Comparison of ENCODE assay signal across 8 cellular contexts in genomic region chr2:86396304-86396785, GRCh38. TPM values are rescaled to one million over a fixed set of nuclear protein-coding genes. Genes with fewer than 3 reads are reported as not detected.
DNase-seq lines count a peak whose midpoint lies in the region; ATAC-seq, FAIRE-seq and TF ChIP-seq lines count a peak whose summit lies in the region.

No MANE protein-coding gene starts in this region.

- H2BK20ac ChIP-seq in H9 (ENCODE audit: low read depth, low read length, poor library complexity, severe bottlenecking): no peak overlapping the region

- H2BK12ac ChIP-seq in H9 (ENCODE audit: insufficient read length, low read depth, low read length): no peak overlapping the region

- H3K4me1 Mint-ChIP-seq in H9: peaks cover 0 to 2% of the 10 kb centered on the region in 2 experiments; a peak in 2 of 4 replicates

- H4K91ac ChIP-seq in H9 (ENCODE audit: insufficient read length, low read depth, low read length): no peak overlapping the region

- no peak overlapping the region for H3T11ph ChIP-seq in H9 (ENCODE audit: low read length)

- peaks cover 4% of the 10 kb centered on the region for H3K27me3 Mint-ChIP-seq in H9 (ENCODE audit: low read depth)

- H2AFZ ChIP-seq in H9 (ENCODE audit: low read length): no peak overlapping the region

- H2BK5ac ChIP-seq in H9 (ENCODE audit: insufficient read length, low read length): no peak overlapping the region

- no peaks in the 10 kb centered on the region for H3K27me3 ChIP-seq in H9 (ENCODE audit: insufficient read depth, low read length)
- no peaks in the 10 kb centered on the region for H3K27me3 ChIP-seq in Panc1 (ENCODE audit: control insufficient read depth, insufficient read depth, low read length)
- no peaks in the 10 kb centered on the region for H3K27me3 ChIP-seq in small intestine (ENCODE audit: control insufficient read depth in 2 of 2, insufficient read depth in 2 of 2, low read length in 2 of 2)
- H3K27me3 ChIP-seq in suprapubic skin: no peaks in the 10 kb centered on the region

- no peak overlapping the region for H3K14ac ChIP-seq in H9 (ENCODE audit: insufficient read depth, low read length)

- CTCF ChIA-PET in Panc1 (lab: Charles Lee): interaction anchor here (0.6 to 1.2 kb wide), 6 partner anchors 19 to 411 kb away, joined by 3 to 5 read pairs (median 4); partner anchors contain the start of gene KDM3A

- H3K18ac ChIP-seq in H9 (ENCODE audit: insufficient read length, low read depth, low read length): no peak overlapping the region

- no peaks in the 10 kb centered on the region for H3K36me3 Mint-ChIP-seq in H9 (ENCODE audit: insufficient read depth in 1 of 3, low read depth in 3 of 3)

- DNase-seq in Ammon's horn (ENCODE audit: low spot score) (peak; percentile 76), H9 (no peak), Panc1 (ENCODE audit: low read depth, low spot score) (peak; percentile 41), fibroblast of mammary gland (ENCODE audit: low read depth) (peak; percentile 35), small intestine (peak; percentile 75), dedifferentiated amniotic fluid mesenchymal stem cell (ENCODE audit: extremely low spot score) (no peak), suprapubic skin (ENCODE audit: low spot score in 2 of 2) (no peak)

- H3K27ac ChIP-seq in H9 (ENCODE audit: insufficient read length, low read depth, low read length) (no peak overlapping the region), Panc1 (ENCODE audit: low read length) (no peak overlapping the region), small intestine (ENCODE audit: low read depth in 1 of 2, low read length in 1 of 2) (no peak overlapping the region), suprapubic skin (no peak overlapping the region)

- H3K23ac ChIP-seq in H9 (ENCODE audit: insufficient read length, low read depth, low read length): no peak overlapping the region

- no peak overlapping the region for H3K4me3 Mint-ChIP-seq in H9

- FAIRE-seq in small intestine (lab: Jason Lieb, UNC): no peak

- WGBS in H9 (ENCODE audit: extremely low coverage, insufficient read length, low lambda C conversion rate): no CpG with 5 or more reads among the region's 6 CpGs
- WGBS in small intestine, 3 donors: 57 to 73% (median 67%) methylated on average over 6 of the region's 6 CpGs
- WGBS in suprapubic skin: 76% methylated on average over 6 of the region's 6 CpGs

- H3K4me2 ChIP-seq in H9 (ENCODE audit: insufficient read depth, insufficient read length, low read length): no peak overlapping the region

- no peak overlapping the region for H3K56ac ChIP-seq in H9 (ENCODE audit: insufficient read length, low read depth, low read length)

- peak; percentile 50; the same call in 2 of the 3 replicates for TF ChIP-seq CTCF in H9 (conservative IDR thresholded peaks at IDR 0.05)
- peak; percentile 81 for TF ChIP-seq CTCF in Panc1 (IDR thresholded peaks at IDR 0.05)
- TF ChIP-seq CTCF in fibroblast of mammary gland (conservative IDR thresholded peaks at IDR 0.05; ENCODE audit: control insufficient read depth, insufficient read depth, low read depth, low read length): peak; percentile 45
- TF ChIP-seq CTCF in suprapubic skin (IDR thresholded peaks at IDR 0.05): no peak

- peak; percentile 92 for ATAC-seq in Panc1
- ATAC-seq in HG02840 (IDR thresholded peaks at IDR 0.05; ENCODE audit: low FRiP score, unreplicated experiment): no peak

- in situ Hi-C loops in Panc1 (cut with HindIII; ENCODE audit: low pct_unique_long_range_greater_than_20kb, low sequenced_read_pairs): no loop called here

- no TSS peak for BruUV-seq in Panc1 (replicated peaks; lab: Mats Ljungman, UMichigan)

- H4K20me1 ChIP-seq in H9 (ENCODE audit: control insufficient read depth, insufficient read depth, insufficient read length): no peaks in the 10 kb centered on the region

- no peaks in the 10 kb centered on the region for H3K9me3 ChIP-seq in H9 (ENCODE audit: control insufficient read depth, low read depth, low read length)
- no peaks in the 10 kb centered on the region for H3K9me3 ChIP-seq in Panc1 (ENCODE audit: control insufficient read depth, insufficient read depth, low read depth, low read length)
- H3K9me3 ChIP-seq in small intestine (ENCODE audit: control insufficient read depth, low read depth): no peaks in the 10 kb centered on the region
- H3K9me3 ChIP-seq in suprapubic skin: no peaks in the 10 kb centered on the region

- no peak overlapping the region for H4K5ac ChIP-seq in H9 (ENCODE audit: insufficient read length, low read depth, low read length)

- no peak overlapping the region for H3K4ac ChIP-seq in H9 (ENCODE audit: low read depth, low read length)

- no peaks in the 10 kb centered on the region for H3K4me1 ChIP-seq in H9 (ENCODE audit: insufficient read depth, low read length)
- H3K4me1 ChIP-seq in Panc1 (ENCODE audit: control insufficient read depth, insufficient read depth, low read length): no peaks in the 10 kb centered on the region
- peaks cover 8 to 9% of the 10 kb centered on the region in 2 donors for H3K4me1 ChIP-seq in small intestine (ENCODE audit: control insufficient read depth in 2 of 2, insufficient read depth in 1 of 2, low read depth in 1 of 2, low read length in 1 of 2)
- no peaks in the 10 kb centered on the region for H3K4me1 ChIP-seq in suprapubic skin

- no peak overlapping the region for H2BK15ac ChIP-seq in H9 (ENCODE audit: low read depth, low read length)

- H3K9ac ChIP-seq in H9 (ENCODE audit: extremely low read depth, insufficient read length, low read length): no peak overlapping the region

- no peak overlapping the region for H4K8ac ChIP-seq in H9 (replicated peaks; ENCODE audit: insufficient read length, low read depth, low read length)

- H2BK120ac ChIP-seq in H9 (ENCODE audit: low read depth, low read length, poor library complexity, severe bottlenecking): no peak overlapping the region

- H3K27ac Mint-ChIP-seq in H9: no peak overlapping the region

- TF ChIP-seq EP300 in suprapubic skin (IDR thresholded peaks at IDR 0.05): no peak

- no peaks in the 10 kb centered on the region for H3K79me2 ChIP-seq in H9 (ENCODE audit: insufficient read depth, low read length)

- POLR2A ChIA-PET in Panc1 (lab: Charles Lee): interaction anchor here (0.5 to 0.6 kb wide), 3 partner anchors 22 to 91 kb away, joined by 4 to 16 read pairs (median 6); no protein-coding TSS in a partner anchor

- H3K4me3 ChIP-seq in Panc1 (ENCODE audit: low read depth in 2 of 2, low read length in 2 of 2): peak overlapping the region in 1 of 2 experiments; percentile 31; a peak in 2 of 4 replicates
- H3K4me3 ChIP-seq in fibroblast of mammary gland (ENCODE audit: control insufficient read depth, low read depth, low read length): no peak overlapping the region
- no peak overlapping the region for H3K4me3 ChIP-seq in small intestine (ENCODE audit: low read depth in 1 of 2, low read length in 2 of 2)
- no peak overlapping the region for H3K4me3 ChIP-seq in suprapubic skin

- no peaks in the 10 kb centered on the region for H3K23me2 ChIP-seq in H9 (ENCODE audit: insufficient read length, low read depth, low read length, poor library complexity, severe bottlenecking)

- H3K36me3 ChIP-seq in Panc1 (ENCODE audit: control insufficient read depth, insufficient read depth, low read length): no peaks in the 10 kb centered on the region
- H3K36me3 ChIP-seq in small intestine (ENCODE audit: control insufficient read depth in 2 of 2, insufficient read depth in 2 of 2, low read length in 2 of 2): no peaks in the 10 kb centered on the region
- H3K36me3 ChIP-seq in suprapubic skin: no peaks in the 10 kb centered on the region

- H3K9me3 Mint-ChIP-seq in H9: peaks cover 3 to 5% of the 10 kb centered on the region in 2 experiments; a peak in 4 of 5 replicates

- no peak overlapping the region for H2AK5ac ChIP-seq in H9 (ENCODE audit: insufficient read length, low read length)

- intact Hi-C loops in Panc1 (cut with micrococcal nuclease; ENCODE audit: unreplicated experiment): no loop called here

- no peaks in the 10 kb centered on the region for H3K79me1 ChIP-seq in H9 (ENCODE audit: insufficient read depth, low read depth, low read length, poor library complexity, severe bottlenecking)

- TF ChIP-seq POLR2A in suprapubic skin (IDR thresholded peaks at IDR 0.05): no peak

RNA-seq across cellular contexts. Expression of gene KDM3A, which starts 44.8 kb away (rescaled TPM):
- total RNA-seq in H9 (2021) (24.8 and 28.1 TPM in 2 replicates), Panc1 (2021; ENCODE audit: unreplicated experiment) (48.4 TPM), suprapubic skin (100 to 1,000 TPM in 1 of 4 donors, 10 to 100 TPM in 3; 42.9 to 153 (median 64.9) TPM)
- polyA plus RNA-seq in Panc1 (2012; ENCODE audit: insufficient read length): 19.2 TPM
- 10 to 100 TPM; 13.5 to 51.2 (median 29.2) TPM for polyA plus RNA-seq in small intestine

RNA-seq across cellular contexts. Expression of gene REEP1, which starts 58.9 kb away (rescaled TPM):
- total RNA-seq in H9 (2021): 0.66 and 1.3 TPM in 2 replicates
- 0.23 TPM for total RNA-seq in Panc1 (2021; ENCODE audit: unreplicated experiment)
- polyA plus RNA-seq in Panc1 (2012; ENCODE audit: insufficient read length): 0.12 TPM
- 10 to 100 TPM in 1 of 3 donors, 1 to 10 TPM in 2; 5.9 to 10.7 (median 6.9) TPM for polyA plus RNA-seq in small intestine
- 1 to 10 TPM in 3 of 4 donors, under 1 TPM in 1; 0.34 to 5.2 (median 2.4) TPM for total RNA-seq in suprapubic skin

Comparison
In these comparisons a context has a peak if more than half of its experiments do, and no peak if none do; other contexts are left out.
1. DNase-seq: peak in Ammon's horn (single experiment), Panc1 (single experiment), fibroblast of mammary gland (single experiment) and small intestine (single experiment); none in H9 (single experiment), dedifferentiated amniotic fluid mesenchymal stem cell (single experiment) and suprapubic skin (0 of 2).
2. CTCF ChIP-seq: peak in H9 (single experiment), Panc1 (single experiment) and fibroblast of mammary gland (single experiment); none in suprapubic skin (0 of 2).